27 cellular contexts compared by ENCODE assay signal in genomic region chr6:133047065-133047665, GRCh38.
"Had no signal": no experiment of that assay in that cellular context is flagged by ENCODE, and none has a peak within 500 bp of the region (broad histone marks: within the 10 kb centered on the region; RNA-seq: fewer than 3 reads in every experiment).

No MANE protein-coding gene starts in this region.

- H3K27ac ChIP-seq: esophagus muscularis mucosa, foreskin keratinocyte, pancreas, prostate gland, testis, transverse colon, WERI-Rb-1 had no signal

- H3K4me1 ChIP-seq: esophagus muscularis mucosa, foreskin keratinocyte, pancreas, prostate gland, testis, transverse colon had no signal

- FAIRE-seq: bronchial epithelial cell, colon, islet of Langerhans, pancreas, urothelium cell line had no signal

- DNase-seq: activated CD4-positive, alpha-beta memory T cell treated with anti-CD3 and anti-CD28 coated beads for 36 hours; activated CD8-positive, alpha-beta memory T cell treated with anti-CD3 and anti-CD28 coated beads, Interleukin-2, amount 50 U/mL, for 4 hours; activated gamma-delta T cell treated with Interleukin-2 at 50 U/mL for 16 hours; activated naive CD4-positive, alpha-beta T cell treated with anti-CD3 and anti-CD28 coated beads, Interleukin-2, amount 50 U/mL, for 16 hours; activated T-cell treated with anti-CD3 and anti-CD28 coated beads, Interleukin-2, amount 50 U/mL, for 1 hour; amniotic stem cell; dermis blood vessel endothelial cell; effector CD4-positive, alpha-beta T cell; foreskin keratinocyte; mammary epithelial cell; naive B cell; nucleus accumbens; pancreas; stimulated activated CD4-positive, alpha-beta T cell treated with anti-CD3 and anti-CD28 coated beads, Interleukin-4, amount 100 ng/mL, for 1 hour; stimulated activated naive CD8-positive, alpha-beta T cell treated with anti-CD3 and anti-CD28 coated beads, Interleukin-15, Interleukin-2, amounts not matched to agents 100 U/mL and 50 U/mL, for 24 hours; T-helper 17 cell; T1000; testis; transverse colon; WERI-Rb-1 had no signal

- H3K36me3 ChIP-seq: esophagus muscularis mucosa, pancreas, prostate gland, transverse colon, WERI-Rb-1 had no signal

- H3K9me3 ChIP-seq: esophagus muscularis mucosa, pancreas, prostate gland, testis, transverse colon had no signal

- ATAC-seq: activated CD4-positive, CD25-positive, alpha-beta regulatory T cell treated with anti-CD3 and anti-CD28 coated beads, Interleukin-2, amount 50 U/mL, for 24 hours; foreskin keratinocyte; pancreas; stimulated activated naive CD8-positive, alpha-beta T cell treated with anti-CD3 and anti-CD28 coated beads, Interleukin-15, Interleukin-2, amounts not matched to agents 100 U/mL and 50 U/mL, for 24 hours; T-helper 17 cell had no signal

- H3K4me3 ChIP-seq: esophagus muscularis mucosa, pancreas, prostate gland, testis, transverse colon had no signal

- H3K27me3 ChIP-seq: esophagus muscularis mucosa, foreskin keratinocyte, pancreas, testis, transverse colon had no signal
